Comparison of ENCODE assay signal across 27 cellular contexts in the genomic region with DNA sequence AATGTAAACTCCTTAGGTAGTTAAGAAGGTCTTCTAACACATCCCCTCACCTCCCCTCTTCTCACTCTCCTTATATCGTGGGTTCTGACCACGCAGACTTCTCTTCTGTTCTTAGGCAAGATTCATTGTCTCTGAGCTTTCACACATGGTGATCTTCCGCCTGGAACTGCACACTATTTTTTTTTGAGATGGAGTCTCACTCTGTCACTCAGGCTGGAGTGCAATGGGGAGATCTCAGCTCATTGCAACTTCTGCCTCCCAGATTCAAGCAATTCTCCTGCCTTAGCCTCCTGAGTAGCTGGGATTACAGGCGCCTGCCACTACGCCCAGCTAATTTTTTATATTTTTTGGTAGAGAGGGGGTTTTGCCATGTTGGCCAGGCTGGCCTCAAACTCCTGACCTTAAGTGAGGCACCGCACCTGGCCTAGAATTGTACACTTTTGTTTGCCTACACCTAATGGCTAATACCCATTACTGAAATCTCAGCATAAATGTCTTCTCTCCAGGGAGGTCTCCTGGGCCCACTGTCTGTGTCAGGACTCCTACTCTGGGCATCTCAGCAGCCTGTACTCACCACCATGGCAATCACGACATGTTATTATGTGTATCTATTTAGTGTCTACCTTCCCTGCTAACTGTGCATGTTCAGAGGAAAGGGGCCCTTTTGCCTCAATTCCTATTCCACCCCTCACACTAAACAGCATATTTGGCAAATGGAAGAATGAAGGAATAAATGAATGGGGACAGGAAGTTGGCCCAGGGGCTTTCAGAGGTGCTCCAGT.
"Had no signal": no experiment of that assay in that cellular context is flagged by ENCODE, and none has a peak within 500 bp of the region (broad histone marks: within the 10 kb centered on the region; RNA-seq: fewer than 3 reads in every experiment).

No MANE protein-coding gene starts in this region.

- DNase-seq: stimulated activated CD4-positive, alpha-beta T cell treated with anti-CD3 and anti-CD28 coated beads, Interleukin-2, amount 100 ng/mL, for 48 hours; stimulated activated CD4-positive, alpha-beta T cell treated with anti-CD3 and anti-CD28 coated beads, Interleukin-4, amount 100 ng/mL, for 1 hour; stimulated activated CD4-positive, alpha-beta T cell treated with anti-CD3 and anti-CD28 coated beads, Interleukin-4, amount 100 ng/mL, for 24 hours; stimulated activated CD4-positive, alpha-beta T cell treated with anti-CD3 and anti-CD28 coated beads, Interleukin-4, amount 100 ng/mL, for 4 hours; stimulated activated CD8-positive, alpha-beta memory T cell treated with anti-CD3 and anti-CD28 coated beads, Interleukin-4, amount 100 ng/mL, for 48 hours; stimulated activated naive B cell treated with anti-CD40 and anti-IgM and Interleukin-4, amounts not matched to agents 10 μg/mL and 1 μg/mL and 100 μg/mL, for 72 hours; stimulated activated naive CD4-positive, alpha-beta T cell; stimulated activated naive CD4-positive, alpha-beta T cell treated with Interleukin-2 at 50 U/mL for 16 hours; stimulated activated naive CD8-positive, alpha-beta T cell treated with anti-CD3 and anti-CD28 coated beads, Interleukin-15, amount 100 ng/mL, for 72 hours; stimulated activated naive CD8-positive, alpha-beta T cell treated with anti-CD3 and anti-CD28 coated beads, Interleukin-15, Interleukin-2, amounts not matched to agents 100 U/mL and 50 U/mL, for 24 hours; stomach; substantia nigra; testis; thyroid gland; tibial artery; transverse colon; trophoblast cell; upper lobe of left lung; upper lobe of right lung; uterus had no signal

- H3K4me1 ChIP-seq: stomach, suprapubic skin, testis, thyroid gland, tibial artery, tibial nerve, transverse colon, upper lobe of left lung, upper lobe of right lung, uterus, vagina had no signal

- H3K4me3 ChIP-seq: stomach, suprapubic skin, testis, thoracic aorta, thyroid gland, tibial artery, tibial nerve, transverse colon, upper lobe of left lung, upper lobe of right lung, uterus, vagina had no signal

- ATAC-seq: stimulated activated effector memory CD8-positive, alpha-beta T cell treated with anti-CD3 and anti-CD28 coated beads, Interleukin-12 subunit alpha, Interleukin-12 subunit beta, amount 100 ng/mL, for 72 hours; stimulated activated memory B cell treated with anti-CD40 and anti-IgM and Interleukin-4, amounts not matched to agents 10 μg/mL and 1 μg/mL and 100 μg/mL, for 72 hours; stimulated activated naive B cell treated with anti-CD40 and anti-IgM and Interleukin-4, amounts not matched to agents 10 μg/mL and 1 μg/mL and 100 μg/mL, for 72 hours; stimulated activated naive CD8-positive, alpha-beta T cell treated with anti-CD3 and anti-CD28 coated beads, Interleukin-15, amount 100 ng/mL, for 72 hours; stimulated activated naive CD8-positive, alpha-beta T cell treated with anti-CD3 and anti-CD28 coated beads, Interleukin-15, Interleukin-2, amounts not matched to agents 100 U/mL and 50 U/mL, for 24 hours; upper lobe of right lung had no signal

- FAIRE-seq: urothelium cell line had no signal

- H3K27ac ChIP-seq: stomach, suprapubic skin, testis, thoracic aorta, thyroid gland, tibial artery, tibial nerve, transverse colon, upper lobe of left lung, upper lobe of right lung, uterus, vagina had no signal

- H3K9me3 ChIP-seq: suprapubic skin, testis, thoracic aorta, thyroid gland, tibial artery, tibial nerve, transverse colon, upper lobe of left lung, upper lobe of right lung, uterus, vagina had no signal

- H3K27me3 ChIP-seq: stomach, suprapubic skin, testis, thyroid gland, tibial artery, tibial nerve, transverse colon, upper lobe of left lung, upper lobe of right lung, uterus, vagina had no signal

- H3K36me3 ChIP-seq: stomach, suprapubic skin, thoracic aorta, thyroid gland, tibial artery, tibial nerve, transverse colon, upper lobe of left lung, upper lobe of right lung, uterus, vagina had no signal
